ENCODE assay signal across 25 cellular contexts in the genomic region with DNA sequence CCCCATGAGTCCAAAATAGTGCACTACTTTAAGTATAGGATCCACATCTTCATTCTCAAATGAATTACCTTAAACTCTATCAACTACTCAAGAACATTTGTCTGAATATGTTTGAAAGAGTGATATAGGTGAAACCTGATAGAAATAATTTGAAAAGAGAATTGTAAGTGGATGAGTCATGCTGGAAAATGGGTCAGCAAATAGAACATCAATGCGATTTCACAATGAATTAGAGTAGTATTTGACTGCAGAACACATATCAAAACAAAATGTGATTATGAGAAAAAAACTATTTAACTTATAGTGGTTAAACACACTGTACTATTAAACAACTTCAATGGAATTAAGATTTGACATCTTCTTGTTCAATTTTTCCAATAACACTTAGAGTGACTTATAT.
"Had no signal": no experiment of that assay in that cellular context is flagged by ENCODE, and none has a peak within 500 bp of the region (broad histone marks: within the 10 kb centered on the region; RNA-seq: fewer than 3 reads in every experiment).

No MANE protein-coding gene starts in this region.

- FAIRE-seq: colon, endothelial cell of umbilical vein had no signal

- H3K9me3 Mint-ChIP-seq: nephron had no signal

- H3K4me1 ChIP-seq: esophagus muscularis mucosa, parathyroid adenoma, thyroid gland, upper lobe of right lung had no signal

- H3K9me3 ChIP-seq: esophagus muscularis mucosa, right lobe of liver, thyroid gland, upper lobe of right lung had no signal

- H3K27ac Mint-ChIP-seq: activated naive CD4-positive, alpha-beta T cell treated with anti-CD3 and anti-CD28 coated beads, Interleukin-2, amount 50 U/mL, for 72 hours; memory B cell; nephron; stimulated activated naive CD8-positive, alpha-beta T cell treated with anti-CD3 and anti-CD28 coated beads, Interleukin-15, Interleukin-2, amounts not matched to agents 100 ng/mL and 50 ng/mL, for 24 hours had no signal

- H3K27me3 Mint-ChIP-seq: memory B cell; stimulated activated naive CD8-positive, alpha-beta T cell treated with anti-CD3 and anti-CD28 coated beads, Interleukin-15, Interleukin-2, amounts not matched to agents 100 ng/mL and 50 ng/mL, for 24 hours had no signal

- H3K79me2 ChIP-seq: hepatocyte, parathyroid adenoma had no signal

- H2AFZ ChIP-seq: hepatocyte, parathyroid adenoma had no signal

- H3K27me3 ChIP-seq: brain microvascular endothelial cell, esophagus muscularis mucosa, hepatocyte, right lobe of liver, thyroid gland, upper lobe of right lung had no signal

- H3K27ac ChIP-seq: brain microvascular endothelial cell, esophagus muscularis mucosa, hepatocyte, parathyroid adenoma, right lobe of liver, skin epidermis, thyroid gland, upper lobe of right lung had no signal

- ATAC-seq: activated naive CD4-positive, alpha-beta T cell treated with anti-CD3 and anti-CD28 coated beads, Interleukin-2, amount 50 U/mL, for 72 hours; left ventricle myocardium superior; upper lobe of right lung had no signal

- H3K4me1 Mint-ChIP-seq: memory B cell, nephron had no signal

- H3K9ac ChIP-seq: parathyroid adenoma had no signal

- DNase-seq: activated CD4-positive, alpha-beta T cell treated with anti-CD3 and anti-CD28 coated beads for 1 hour; activated T-cell treated with anti-CD3 and anti-CD28 coated beads, Interleukin-2, amount 50 U/mL, for 1 hour; aorta; brain microvascular endothelial cell; central memory CD4-positive, alpha-beta T cell; effector memory CD4-positive, alpha-beta T cell; glutamatergic neuron; left ventricle myocardium superior; nucleus accumbens; right lobe of liver; stimulated activated CD4-positive, alpha-beta T cell treated with anti-CD3 and anti-CD28 coated beads, Interleukin-1b, Interleukin-23, amount 100 ng/mL, for 48 hours; substantia nigra; T-helper 9 cell; thyroid gland; upper lobe of right lung had no signal

- H3K4me2 ChIP-seq: hepatocyte had no signal

- H3K4me3 ChIP-seq: esophagus muscularis mucosa, hepatocyte, right lobe of liver, skin epidermis, thyroid gland, upper lobe of right lung had no signal

- H3K4me3 Mint-ChIP-seq: memory B cell; nephron; stimulated activated naive CD8-positive, alpha-beta T cell treated with anti-CD3 and anti-CD28 coated beads, Interleukin-15, Interleukin-2, amounts not matched to agents 100 ng/mL and 50 ng/mL, for 24 hours had no signal

- H3K36me3 ChIP-seq: brain microvascular endothelial cell, esophagus muscularis mucosa, right lobe of liver, thyroid gland, upper lobe of right lung had no signal

- H3K36me3 Mint-ChIP-seq: activated naive CD4-positive, alpha-beta T cell treated with anti-CD3 and anti-CD28 coated beads, Interleukin-2, amount 50 U/mL, for 72 hours; memory B cell had no signal
